ENCODE assay signal across 28 cellular contexts in genomic region chr2:202555354-202555753, GRCh38.
DNase-seq lines count a peak whose midpoint lies in the region; ATAC-seq, FAIRE-seq and TF ChIP-seq lines count a peak whose summit lies in the region.
"Had no signal": no experiment of that assay in that cellular context is flagged by ENCODE, and none has a peak within 500 bp of the region (broad histone marks: within the 10 kb centered on the region; RNA-seq: fewer than 3 reads in every experiment).

No MANE protein-coding gene starts in this region.

- DNase-seq in activated T-cell treated with anti-CD3 and anti-CD28 coated beads, Interleukin-2, amount 50 U/mL, for 72 hours, result peak; percentile 23 to 24
- no peak for DNase-seq in activated T-cell treated with anti-CD3 and anti-CD28 coated beads, Interleukin-2, amount 50 U/mL, for 1 hour
- DNase-seq in GM12865 (ENCODE audit: low read depth) (peak; percentile 13), keratinocyte (ENCODE audit: low read depth, low spot score) (no peak), NCI-H226 (no peak), NCI-H2107 treated with DMSO at 0.1 percent for 48 hours (lab: John Stamatoyannopoulos, UW; ENCODE audit: unreplicated experiment) (no peak)
- peak; percentile 24 for DNase-seq in activated CD4-positive, alpha-beta memory T cell treated with anti-CD3 and anti-CD28 coated beads, Interleukin-2, amount 10 ng/mL, durations not matched to agents 7 days and 5 days
- DNase-seq: activated CD4-positive, alpha-beta T cell treated with anti-CD3 and anti-CD28 coated beads for 4 hours; activated CD8-positive, alpha-beta memory T cell treated with anti-CD3 and anti-CD28 coated beads, Interleukin-2, amount 50 U/mL, for 4 hours; activated effector memory CD4-positive, alpha-beta T cell treated with Interleukin-2 at 50 U/mL for 16 hours; body of pancreas; DMS153; HCEC 1CT; kidney; MG63; NCI-H1417; NCI-H2081 treated with DMSO at 0.1 percent for 48 hours; NCI-H446; NCI-H774; small intestine; upper lobe of right lung had no signal

- H3K36me3 ChIP-seq in keratinocyte (ENCODE audit: control insufficient read depth in 2 of 2, extremely low read depth in 1 of 2, insufficient read depth in 2 of 2, low read length in 2 of 2), result peaks cover 8 to 15% of the 10 kb centered on the region in 2 experiments

- H3K36me3 Mint-ChIP-seq in activated T-cell treated with anti-CD3 and anti-CD28 coated beads, Interleukin-2, amount 50 U/mL, for 72 hours (ENCODE audit: insufficient read depth in 2 of 2), result peaks cover 0 to 2% of the 10 kb centered on the region in 2 donors
- no peaks in the 10 kb centered on the region for H3K36me3 Mint-ChIP-seq in activated CD4-positive, alpha-beta memory T cell treated with anti-CD3 and anti-CD28 coated beads, Interleukin-2, amount 10 ng/mL, durations not matched to agents 7 days and 5 days (ENCODE audit: low read depth)

- no peak overlapping the region for H3K9ac ChIP-seq in keratinocyte (ENCODE audit: control insufficient read depth, extremely low read depth, insufficient read depth, low read length)

- no peak overlapping the region for H3K4me3 Mint-ChIP-seq in activated T-cell treated with anti-CD3 and anti-CD28 coated beads, Interleukin-2, amount 50 U/mL, for 72 hours
- H3K4me3 Mint-ChIP-seq in activated CD4-positive, alpha-beta memory T cell treated with anti-CD3 and anti-CD28 coated beads, Interleukin-2, amount 10 ng/mL, durations not matched to agents 7 days and 5 days, result no peak overlapping the region
- H3K4me3 Mint-ChIP-seq: mesothelial cell of epicardium, nephron had no signal

- H3K9me3 Mint-ChIP-seq in activated T-cell treated with anti-CD3 and anti-CD28 coated beads, Interleukin-2, amount 50 U/mL, for 72 hours, result no peaks in the 10 kb centered on the region
- H3K9me3 Mint-ChIP-seq in activated CD4-positive, alpha-beta memory T cell treated with anti-CD3 and anti-CD28 coated beads, Interleukin-2, amount 10 ng/mL, durations not matched to agents 7 days and 5 days, result no peaks in the 10 kb centered on the region
- H3K9me3 Mint-ChIP-seq: mesothelial cell of epicardium, nephron had no signal

- H3K9me3 ChIP-seq in keratinocyte (ENCODE audit: control insufficient read depth, low read depth, low read length), result no peaks in the 10 kb centered on the region
- H3K9me3 ChIP-seq: body of pancreas, MG63, suprapubic skin, upper lobe of right lung had no signal

- H3K4me1 ChIP-seq in keratinocyte (ENCODE audit: control insufficient read depth, extremely low read depth, insufficient read depth, low read length), result no peaks in the 10 kb centered on the region
- H3K4me1 ChIP-seq: body of pancreas, suprapubic skin, upper lobe of right lung had no signal

- dilution Hi-C loops in keratinocyte (cut with MboI; ENCODE audit: extremely low pct_ligation_motif_present, low sequenced_read_pairs), result no loop called here

- no peaks in the 10 kb centered on the region for H3K27me3 Mint-ChIP-seq in activated T-cell treated with anti-CD3 and anti-CD28 coated beads, Interleukin-2, amount 50 U/mL, for 72 hours (ENCODE audit: low read depth)
- H3K27me3 Mint-ChIP-seq in activated CD4-positive, alpha-beta memory T cell treated with anti-CD3 and anti-CD28 coated beads, Interleukin-2, amount 10 ng/mL, durations not matched to agents 7 days and 5 days, result no peaks in the 10 kb centered on the region

- H3K79me2 ChIP-seq in keratinocyte (ENCODE audit: control insufficient read depth, insufficient read depth, low read length), result no peaks in the 10 kb centered on the region

- H3K27me3 ChIP-seq in keratinocyte (ENCODE audit: control insufficient read depth, extremely low read depth, insufficient read depth, low read length), result no peaks in the 10 kb centered on the region
- H3K27me3 ChIP-seq: body of pancreas, MG63, suprapubic skin, upper lobe of right lung had no signal

- CTCF ChIA-PET in activated CD4-positive, alpha-beta memory T cell treated with anti-CD3 and anti-CD28 coated beads, Interleukin-2, amount 10 ng/mL, durations not matched to agents 7 days and 5 days (lab: Charles Lee), result no interaction called here

- no peak overlapping the region for H2AFZ ChIP-seq in keratinocyte (ENCODE audit: control insufficient read depth, low read length)

- no peak overlapping the region for H3K27ac ChIP-seq in keratinocyte (ENCODE audit: control insufficient read depth, insufficient read depth, low read length)
- H3K27ac ChIP-seq: body of pancreas, SK-N-MC, suprapubic skin, upper lobe of right lung had no signal

- no peaks in the 10 kb centered on the region for H3K9me1 ChIP-seq in keratinocyte (ENCODE audit: control insufficient read depth, extremely low read depth, insufficient read depth, low read length)

- TF ChIP-seq CTCF in GM12865 (IDR thresholded peaks at IDR 0.05; ENCODE audit: insufficient read depth, low read depth, low read length, missing control alignments), result no peak
- TF ChIP-seq CTCF in keratinocyte (optimal IDR thresholded peaks at IDR 0.05 in 1 of 3, IDR thresholded peaks at IDR 0.05 in 1 of 3, conservative IDR thresholded peaks at IDR 0.05 in 1 of 3; ENCODE audit: extremely low read depth in 1 of 3, insufficient read depth in 2 of 3, low read length in 3 of 3), result no peak

- peak; percentile 62 for ATAC-seq in activated T-cell treated with anti-CD3 and anti-CD28 coated beads, Interleukin-2, amount 50 U/mL, for 72 hours (replicated peaks in 1 of 2)
- ATAC-seq in GM18867 (IDR thresholded peaks at IDR 0.05; ENCODE audit: unreplicated experiment), result no peak
- ATAC-seq: body of pancreas, K562, upper lobe of right lung had no signal

- no peak overlapping the region for H3K4me2 ChIP-seq in keratinocyte (ENCODE audit: control insufficient read depth, extremely low read depth, insufficient read depth, low read depth, low read length)

- POLR2A ChIA-PET in activated CD4-positive, alpha-beta memory T cell treated with anti-CD3 and anti-CD28 coated beads, Interleukin-2, amount 10 ng/mL, durations not matched to agents 7 days and 5 days (lab: Charles Lee), result no interaction called here

- H3K4me3 ChIP-seq in GM12865 (ENCODE audit: low read depth, low read length), result no peak overlapping the region
- no peak overlapping the region for H3K4me3 ChIP-seq in keratinocyte (ENCODE audit: control insufficient read depth in 2 of 3, extremely low read depth in 1 of 3, insufficient read depth in 2 of 3, low read depth in 1 of 3, low read length in 3 of 3)
- H3K4me3 ChIP-seq: body of pancreas, K562, MG63, SK-N-MC, suprapubic skin, upper lobe of right lung had no signal

- H4K20me1 ChIP-seq in keratinocyte (ENCODE audit: control insufficient read depth, extremely low read depth, insufficient read depth, low read length), result no peaks in the 10 kb centered on the region

- no peak overlapping the region for H3K27ac Mint-ChIP-seq in activated T-cell treated with anti-CD3 and anti-CD28 coated beads, Interleukin-2, amount 50 U/mL, for 72 hours
- no peak overlapping the region for H3K27ac Mint-ChIP-seq in activated CD4-positive, alpha-beta memory T cell treated with anti-CD3 and anti-CD28 coated beads, Interleukin-2, amount 10 ng/mL, durations not matched to agents 7 days and 5 days
- H3K27ac Mint-ChIP-seq: mesothelial cell of epicardium, nephron had no signal

- H3K4me1 Mint-ChIP-seq in activated T-cell treated with anti-CD3 and anti-CD28 coated beads, Interleukin-2, amount 50 U/mL, for 72 hours (ENCODE audit: low read depth), result peaks cover 7% of the 10 kb centered on the region
- peaks cover 9% of the 10 kb centered on the region for H3K4me1 Mint-ChIP-seq in activated CD4-positive, alpha-beta memory T cell treated with anti-CD3 and anti-CD28 coated beads, Interleukin-2, amount 10 ng/mL, durations not matched to agents 7 days and 5 days
- H3K4me1 Mint-ChIP-seq: mesothelial cell of epicardium, nephron had no signal

- peak; percentile 9 for FAIRE-seq in keratinocyte (lab: Jason Lieb, UNC)
- FAIRE-seq: GM19239, K562, small intestine had no signal

Comparison
In these comparisons a context has a peak if more than half of its experiments do, and no peak if none do; other contexts are left out.
1. DNase-seq: peak in activated T-cell treated with anti-CD3 and anti-CD28 coated beads, Interleukin-2, amount 50 U/mL, for 72 hours (2 of 2), GM12865 (single experiment) and activated CD4-positive, alpha-beta memory T cell treated with anti-CD3 and anti-CD28 coated beads, Interleukin-2, amount 10 ng/mL, durations not matched to agents 7 days and 5 days (single experiment); none in activated T-cell treated with anti-CD3 and anti-CD28 coated beads, Interleukin-2, amount 50 U/mL, for 1 hour (single experiment), keratinocyte (single experiment), NCI-H226 (single experiment) and NCI-H2107 treated with DMSO at 0.1 percent for 48 hours (single experiment).